ENCODE assay signal across 20 cellular contexts in the genomic region with DNA sequence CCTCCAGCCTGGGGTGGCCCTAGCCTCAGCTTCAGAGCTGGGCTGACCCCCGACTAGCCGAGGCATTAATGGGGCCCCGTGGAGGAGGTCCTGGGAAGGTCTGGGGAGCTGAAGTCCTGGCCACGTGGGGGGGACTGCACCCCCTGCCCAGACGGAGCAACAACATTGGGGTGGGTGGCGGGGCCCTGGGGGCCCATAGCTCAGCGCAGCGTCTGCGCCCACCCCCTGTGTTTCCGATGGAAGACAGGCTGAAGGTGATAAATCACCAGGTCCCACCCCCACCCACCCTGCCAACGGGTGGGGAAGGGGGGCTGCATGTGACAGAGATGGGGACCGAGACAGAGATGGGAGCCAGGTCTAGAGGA. TPM values are rescaled to one million over a fixed set of nuclear protein-coding genes. Genes with fewer than 3 reads are reported as not detected.
DNase-seq lines count a peak whose midpoint lies in the region; ATAC-seq and TF ChIP-seq lines count a peak whose summit lies in the region.
"Had no signal": no experiment of that assay in that cellular context is flagged by ENCODE, and none has a peak within 500 bp of the region (broad histone marks: within the 10 kb centered on the region; RNA-seq: fewer than 3 reads in every experiment).

No MANE protein-coding gene starts in this region.

- no peak overlapping the region for H3K4me3 Mint-ChIP-seq in progenitor cell of endocrine pancreas (ENCODE audit: low read depth)
- no peak overlapping the region for H3K4me3 Mint-ChIP-seq in T-helper 2 cell treated with Interferon-gamma antibody and Interleukin-4, amounts not matched to agents 5 μg/mL and 100 μg/mL, for 36 hours

- peaks cover 34% of the 10 kb centered on the region for H3K27me3 Mint-ChIP-seq in progenitor cell of endocrine pancreas
- H3K27me3 Mint-ChIP-seq in T-helper 2 cell treated with Interferon-gamma antibody and Interleukin-4, amounts not matched to agents 5 μg/mL and 100 μg/mL, for 36 hours (ENCODE audit: low read depth): peaks cover 2% of the 10 kb centered on the region

- peak overlapping the region; percentile 49 for H3K27ac Mint-ChIP-seq in progenitor cell of endocrine pancreas
- no peak overlapping the region for H3K27ac Mint-ChIP-seq in T-helper 2 cell treated with Interferon-gamma antibody and Interleukin-4, amounts not matched to agents 5 μg/mL and 100 μg/mL, for 36 hours
- H3K27ac Mint-ChIP-seq: activated naive CD8-positive, alpha-beta T cell treated with anti-CD3 and anti-CD28 coated beads for 36 hours had no signal

- H3K4me3 ChIP-seq in SK-N-SH (ENCODE audit: low read depth in 2 of 2, low read length in 1 of 2) (no peak overlapping the region), HEK293 (ENCODE audit: low read depth, low read length) (no peak overlapping the region)

- no peaks in the 10 kb centered on the region for H3K9me3 ChIP-seq in SK-N-SH
- no peaks in the 10 kb centered on the region for H3K9me3 ChIP-seq in HEK293 (ENCODE audit: control insufficient read depth, insufficient read depth, low read depth, low read length)
- H3K9me3 ChIP-seq: heart right ventricle, thoracic aorta had no signal

- no peaks in the 10 kb centered on the region for H4K20me1 ChIP-seq in SK-N-SH (ENCODE audit: insufficient read depth)

- no peaks in the 10 kb centered on the region for H3K27me3 ChIP-seq in SK-N-SH (ENCODE audit: insufficient read depth)

- WGBS in SK-N-SH (ENCODE audit: low lambda C conversion rate): 83% methylated on average over 6 of the region's 12 CpGs

- H3K9me2 ChIP-seq in SK-N-SH: no peaks in the 10 kb centered on the region

- no peaks in the 10 kb centered on the region for H3F3A ChIP-seq in SK-N-SH (replicated peaks; ENCODE audit: insufficient read depth)

- ATAC-seq in SK-N-SH treated with all-trans-retinoic acid at 6 μM for 48 hours (no peak), left lobe of liver (no peak)

- H3K4me2 ChIP-seq in SK-N-SH: 0 out of 2 replicates have a peak overlapping the region, but pooled peaks have one; percentile 95

- H3K79me2 ChIP-seq in SK-N-SH (ENCODE audit: insufficient read depth): no peaks in the 10 kb centered on the region
- H3K79me2 ChIP-seq: parathyroid adenoma had no signal

- TF ChIP-seq CTCF in SK-N-SH (IDR thresholded peaks at IDR 0.05) (no peak), HEK293 (tag by site-specific recombination; IDR thresholded peaks at IDR 0.05) (no peak), VCaP (conservative IDR thresholded peaks at IDR 0.05) (no peak), progenitor cell of endocrine pancreas (IDR thresholded peaks at IDR 0.05; ENCODE audit: unreplicated experiment) (no peak)

- H3K9me3 Mint-ChIP-seq in progenitor cell of endocrine pancreas (ENCODE audit: low read depth): no peaks in the 10 kb centered on the region
- H3K9me3 Mint-ChIP-seq in T-helper 2 cell treated with Interferon-gamma antibody and Interleukin-4, amounts not matched to agents 5 μg/mL and 100 μg/mL, for 36 hours: no peaks in the 10 kb centered on the region
- H3K9me3 Mint-ChIP-seq: activated naive CD8-positive, alpha-beta T cell treated with anti-CD3 and anti-CD28 coated beads for 36 hours; naive thymus-derived CD4-positive, alpha-beta T cell had no signal

- H3K4me1 ChIP-seq in SK-N-SH (ENCODE audit: control insufficient read depth in 1 of 2, insufficient read depth in 2 of 2, low read depth in 1 of 2, low read length in 1 of 2): peaks cover 0 to 26% of the 10 kb centered on the region in 2 experiments; a peak in 1 of 4 replicates
- no peaks in the 10 kb centered on the region for H3K4me1 ChIP-seq in HEK293 (ENCODE audit: control insufficient read depth, insufficient read depth, low read length)
- H3K4me1 ChIP-seq: parathyroid adenoma had no signal

- no peaks in the 10 kb centered on the region for H3K36me3 Mint-ChIP-seq in progenitor cell of endocrine pancreas (ENCODE audit: insufficient read depth)
- no peaks in the 10 kb centered on the region for H3K36me3 Mint-ChIP-seq in T-helper 2 cell treated with Interferon-gamma antibody and Interleukin-4, amounts not matched to agents 5 μg/mL and 100 μg/mL, for 36 hours (ENCODE audit: low read depth)
- H3K36me3 Mint-ChIP-seq: activated naive CD8-positive, alpha-beta T cell treated with anti-CD3 and anti-CD28 coated beads for 36 hours; naive thymus-derived CD4-positive, alpha-beta T cell had no signal

- TF ChIP-seq EP300 in SK-N-SH (IDR thresholded peaks at IDR 0.05; ENCODE audit: borderline replicate concordance in 1 of 2, low read depth in 1 of 2, low read length in 1 of 2): no peak

- DNase-seq in SK-N-SH (no peak), progenitor cell of endocrine pancreas (ENCODE audit: low spot score, unreplicated experiment) (no peak), left lobe of liver (ENCODE audit: low spot score) (no peak), NCI-H526 treated with DMSO at 0.1 percent for 48 hours (lab: John Stamatoyannopoulos, UW) (no peak)
- DNase-seq in T-helper 2 cell treated with Interferon-gamma antibody and Interleukin-4, amounts not matched to agents 5 μg/mL and 100 μg/mL, for 36 hours (ENCODE audit: low spot score): no peak
- DNase-seq: SIG-M5 had no signal

- POLR2A ChIA-PET in SK-N-SH (lab: Yijun Ruan, JAX): interaction anchor here (1.1 kb wide), 1 partner anchor 179 kb away, joined by 10 read pairs; no protein-coding TSS in a partner anchor
- POLR2A ChIA-PET in HEK293 (lab: Yijun Ruan, JAX): interaction anchor here (1.2 to 1.6 kb wide), 4 partner anchors 123 to 222 kb away, joined by 4 to 8 read pairs (median 4); a partner anchor contains a TSS

- no peak overlapping the region for H2AFZ ChIP-seq in SK-N-SH (ENCODE audit: low read depth)
- H2AFZ ChIP-seq: PC-9 had no signal

- H3K36me3 ChIP-seq in SK-N-SH (replicated peaks in 1 of 2; ENCODE audit: control insufficient read depth in 1 of 2, insufficient read depth in 2 of 2, low read length in 1 of 2) (no peaks in the 10 kb centered on the region), HEK293 (ENCODE audit: control insufficient read depth in 2 of 2, insufficient read depth in 1 of 2, low read length in 2 of 2) (no peaks in the 10 kb centered on the region)
- H3K36me3 ChIP-seq: heart right ventricle, thoracic aorta had no signal

- no peak overlapping the region for H3K9ac ChIP-seq in SK-N-SH
- H3K9ac ChIP-seq: parathyroid adenoma had no signal

- peaks cover 6% of the 10 kb centered on the region for H3K4me1 Mint-ChIP-seq in progenitor cell of endocrine pancreas (ENCODE audit: low read depth)
- peaks cover 2% of the 10 kb centered on the region for H3K4me1 Mint-ChIP-seq in T-helper 2 cell treated with Interferon-gamma antibody and Interleukin-4, amounts not matched to agents 5 μg/mL and 100 μg/mL, for 36 hours (ENCODE audit: low read depth)
- H3K4me1 Mint-ChIP-seq: activated naive CD8-positive, alpha-beta T cell treated with anti-CD3 and anti-CD28 coated beads for 36 hours had no signal

- H3K27ac ChIP-seq in SK-N-SH (ENCODE audit: low read depth in 2 of 2, low read length in 1 of 2) (no peak overlapping the region), HEK293 (ENCODE audit: extremely low read depth, low read depth, low read length) (no peak overlapping the region), VCaP (peak overlapping the region; percentile 57; the same call in 1 of the 2 replicates)
- H3K27ac ChIP-seq: 22Rv1, epithelial cell of prostate, heart right ventricle, parathyroid adenoma, PC-9, thoracic aorta had no signal

- no peak for TF ChIP-seq RAD21 in SK-N-SH (IDR thresholded peaks at IDR 0.05; ENCODE audit: low read length)

- CTCF ChIA-PET in SK-N-SH (lab: Yijun Ruan, JAX): interaction anchor here (0.6 to 5.9 kb wide), 63 partner anchors 10 to 360 kb away, joined by 3 to 297 read pairs (median 10); a partner anchor contains a TSS
- CTCF ChIA-PET in HEK293 (lab: Yijun Ruan, JAX): interaction anchor here (0.6 to 7.5 kb wide), 42 partner anchors 10 to 282 kb away, joined by 3 to 184 read pairs (median 8); no protein-coding TSS in a partner anchor

TF ChIP-seq in SK-N-SH, 30 proteins besides CTCF, POLR2A, EP300 and RAD21 (continues in another document):
- TF ChIP-seq RXRA (IDR thresholded peaks at IDR 0.05; ENCODE audit: borderline replicate concordance, low read depth) (no peak), FOSL2 (IDR thresholded peaks at IDR 0.05; ENCODE audit: borderline replicate concordance, low read depth) (no peak)

TF ChIP-seq in SK-N-SH treated with all-trans-retinoic acid at 6 μM for 48 hours, 23 proteins besides CTCF, POLR2A, EP300 and RAD21 (continues in another document):
- TF ChIP-seq OSR1 (CRISPR knock-in tag; IDR thresholded peaks at IDR 0.05) (no peak), TCF4 (CRISPR knock-in tag; IDR thresholded peaks at IDR 0.05; ENCODE audit: borderline replicate concordance) (no peak), RARB (CRISPR knock-in tag; IDR thresholded peaks at IDR 0.05) (no peak), PPARA (CRISPR knock-in tag; IDR thresholded peaks at IDR 0.05; ENCODE audit: borderline replicate concordance) (no peak), ZC3H10 (CRISPR knock-in tag; IDR thresholded peaks at IDR 0.05) (no peak), ISL1 (CRISPR knock-in tag; IDR thresholded peaks at IDR 0.05) (no peak), BACH2 (CRISPR knock-in tag; IDR thresholded peaks at IDR 0.05; ENCODE audit: borderline replicate concordance) (no peak), GLIS3 (CRISPR knock-in tag; IDR thresholded peaks at IDR 0.05) (no peak)

TF ChIP-seq in HEK293, 187 proteins besides CTCF, POLR2A, EP300 and RAD21 (continues in another document):
- no peak for TF ChIP-seq ZNF521 (tag by site-specific recombination; IDR thresholded peaks at IDR 0.05)
- peak; percentile 36; the same call in 1 of the 2 replicates for TF ChIP-seq GLIS2 (tag by site-specific recombination; IDR thresholded peaks at IDR 0.05)
- TF ChIP-seq ZNF426 (tag by site-specific recombination; IDR thresholded peaks at IDR 0.05): no peak
- no peak for TF ChIP-seq SETDB1 (IDR thresholded peaks at IDR 0.05; ENCODE audit: insufficient read length, low read length)

RNA-seq across cellular contexts. Expression of a gene that starts 8.0 kb away (rescaled TPM):
- 0.49 and 1.5 TPM in 2 replicates for polyA plus RNA-seq in SK-N-SH (2012; rRNA removed)
- polyA plus RNA-seq in SK-N-SH (2012; cell fraction: cytosol; rRNA removed): 0.49 and 0.85 TPM in 2 replicates
- polyA plus RNA-seq in SK-N-SH (2012; cell fraction: nucleus; rRNA removed): 7.2 and 43.4 TPM in 2 replicates
- total RNA-seq in progenitor cell of endocrine pancreas (5.8 and 7.7 TPM in 2 replicates), left lobe of liver (0.75 TPM)
- total RNA-seq: activated naive CD8-positive, alpha-beta T cell treated with anti-CD3 and anti-CD28 coated beads for 36 hours; left cardiac atrium; T-helper 1 cell treated with Interleukin-12 subunit alpha and Interleukin-12 subunit beta and Interleukin-4 antibody, amounts not matched to agents 30 ng/mL and 1 ng/mL, for 36 hours had no signal
- polyA plus RNA-seq: naive thymus-derived CD4-positive, alpha-beta T cell had no signal

RNA-seq across cellular contexts. Expression of a gene that starts 17.0 kb away (rescaled TPM):
- polyA plus RNA-seq in SK-N-SH (2012; rRNA removed): 10.4 and 14.0 TPM in 2 replicates
- polyA plus RNA-seq in SK-N-SH (2012; cell fraction: cytosol; rRNA removed): 6.1 and 11.1 TPM in 2 replicates
- 34.8 and 52.6 TPM in 2 replicates for polyA plus RNA-seq in SK-N-SH (2012; cell fraction: nucleus; rRNA removed)
- total RNA-seq in progenitor cell of endocrine pancreas: 32.0 and 34.5 TPM in 2 replicates
- 1.1 TPM for total RNA-seq in left lobe of liver
- total RNA-seq: T-helper 1 cell treated with Interleukin-12 subunit alpha and Interleukin-12 subunit beta and Interleukin-4 antibody, amounts not matched to agents 30 ng/mL and 1 ng/mL, for 36 hours had no signal

RNA-seq across cellular contexts. Expression of a gene that starts 29.2 kb away (rescaled TPM):
- polyA plus RNA-seq in SK-N-SH (2012; rRNA removed): not detected in 2 replicates
- polyA plus RNA-seq in SK-N-SH (2012; cell fraction: cytosol; rRNA removed): 0.07 TPM in 1 of 2 replicates, not detected in the other
- 0.29 and 0.41 TPM in 2 replicates for polyA plus RNA-seq in SK-N-SH (2012; cell fraction: nucleus; rRNA removed)
- total RNA-seq in progenitor cell of endocrine pancreas (4.2 and 5.9 TPM in 2 replicates), left lobe of liver (0.40 TPM)
- total RNA-seq: activated naive CD8-positive, alpha-beta T cell treated with anti-CD3 and anti-CD28 coated beads for 36 hours; H4; T-helper 1 cell treated with Interleukin-12 subunit alpha and Interleukin-12 subunit beta and Interleukin-4 antibody, amounts not matched to agents 30 ng/mL and 1 ng/mL, for 36 hours had no signal
- polyA plus RNA-seq: naive thymus-derived CD4-positive, alpha-beta T cell had no signal

Comparison
In these comparisons a context has a peak if more than half of its experiments do, and no peak if none do; other contexts are left out.
1. RNA of a gene that starts 17.0 kb away (total RNA-seq): 32.0 to 34.5 TPM in progenitor cell of endocrine pancreas; 1.1 TPM in left lobe of liver (single experiment); every median in the first group is over 10 times any median in the second.